8 cellular contexts compared by ENCODE assay signal in the genomic region with DNA sequence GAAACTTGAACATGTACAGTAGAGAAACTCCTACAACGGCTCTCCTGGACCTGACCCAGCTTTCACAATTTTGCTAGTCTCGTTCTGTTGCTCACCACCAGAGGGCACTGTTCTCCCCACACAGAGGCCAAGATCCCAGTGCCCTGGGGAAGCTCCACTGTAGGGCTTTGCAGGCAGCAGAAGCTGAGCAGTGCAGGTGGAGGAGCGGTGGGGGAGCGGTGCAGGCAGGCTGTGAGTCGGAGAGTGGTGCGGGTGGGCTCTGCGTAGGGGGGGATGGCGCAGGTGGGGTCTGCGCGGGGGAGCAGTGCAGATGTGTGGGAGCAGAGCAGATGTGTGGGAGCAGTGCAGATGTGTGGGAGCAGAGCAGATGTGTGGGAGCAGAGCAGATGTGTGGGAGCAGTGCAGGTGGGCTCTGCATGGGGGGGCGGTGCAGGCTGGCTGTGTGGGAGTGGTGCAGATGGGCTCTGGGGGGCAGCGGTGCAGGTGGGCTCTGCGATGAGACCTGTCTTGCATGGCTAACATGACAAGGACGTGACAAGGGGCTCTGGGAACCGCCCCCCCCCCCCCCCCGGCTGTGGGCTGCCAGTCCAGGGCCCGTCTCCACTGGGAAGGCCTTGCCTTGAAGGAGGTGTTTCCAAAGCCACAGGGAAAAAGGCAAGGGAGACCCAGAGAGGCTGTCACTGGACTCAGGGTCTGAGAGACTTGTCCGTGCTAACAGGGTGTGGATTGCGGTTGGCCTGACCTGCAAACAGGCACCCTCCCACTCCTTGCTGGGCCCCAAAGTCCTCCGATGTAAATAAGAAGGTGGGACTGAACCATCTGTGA. TPM values are rescaled to one million over a fixed set of nuclear protein-coding genes. Genes with fewer than 3 reads are reported as not detected.
DNase-seq lines count a peak whose midpoint lies in the region; ATAC-seq, FAIRE-seq and TF ChIP-seq lines count a peak whose summit lies in the region.

No MANE protein-coding gene starts in this region.

- no peaks in the 10 kb centered on the region for H3K27me3 ChIP-seq in mammary epithelial cell (ENCODE audit: insufficient read depth, low read length)

- BruUV-seq in mammary epithelial cell (replicated peaks; lab: Mats Ljungman, UMichigan): no TSS peak

- no peaks in the 10 kb centered on the region for H3K79me2 ChIP-seq in mammary epithelial cell (ENCODE audit: insufficient read depth, low read length)

- TF ChIP-seq EP300 in A549 (IDR thresholded peaks at IDR 0.05): no peak

- dilution Hi-C loops in mammary epithelial cell (cut with HindIII; ENCODE audit: low sequenced_read_pairs): no loop called here

- no peak overlapping the region for H3K27ac Mint-ChIP-seq in WTC11

- TF ChIP-seq CTCF in A549 (IDR thresholded peaks at IDR 0.05) (peak; percentile 95), WTC11 (IDR thresholded peaks at IDR 0.05) (peak; percentile 89), mammary epithelial cell (conservative IDR thresholded peaks at IDR 0.05 in 1 of 2, IDR thresholded peaks at IDR 0.05 in 1 of 2; ENCODE audit: extremely low read depth in 1 of 2, insufficient read depth in 1 of 2, low read depth in 1 of 2, low read length in 2 of 2) (peak; percentile 79 to 92)

- peaks cover 4% of the 10 kb centered on the region for H3K9me3 Mint-ChIP-seq in WTC11

- 0 out of 3 replicates have a peak, but pooled peaks cover under 1% of the 10 kb centered on the region for H3K9me3 ChIP-seq in A549
- no peaks in the 10 kb centered on the region for H3K9me3 ChIP-seq in mammary epithelial cell (replicated peaks; ENCODE audit: insufficient read depth, low read length)

- no peak overlapping the region for H3K27ac ChIP-seq in A549
- H3K27ac ChIP-seq in mammary epithelial cell (ENCODE audit: insufficient read depth, low read depth, low read length): no peak overlapping the region

- H3K4me3 Mint-ChIP-seq in WTC11: no peak overlapping the region

- H3K4me2 ChIP-seq in A549 (peak overlapping the region; percentile 38), mammary epithelial cell (ENCODE audit: insufficient read depth, low read depth, low read length) (no peak overlapping the region)

- intact Hi-C loops in mammary epithelial cell (cut with micrococcal nuclease): loop anchor here (1.0 to 2.0 kb wide), 8 partner anchors 24 to 596 kb away; no protein-coding TSS in a partner anchor

- no peaks in the 10 kb centered on the region for H3K36me3 Mint-ChIP-seq in WTC11

- H3K4me1 ChIP-seq in A549 (peaks cover 4% of the 10 kb centered on the region; the same call in 1 of the 3 replicates), mammary epithelial cell (ENCODE audit: insufficient read depth, low read length) (no peaks in the 10 kb centered on the region)

- WGBS in A549 (ENCODE audit: missing lambda C conversion rate): 44% methylated on average over 13 of the region's 20 CpGs
- WGBS in mammary epithelial cell (ENCODE audit: low coverage, missing lambda C conversion rate): 65% methylated on average over 7 of the region's 20 CpGs

- no peak overlapping the region for H3K4me3 ChIP-seq in A549
- H3K4me3 ChIP-seq in mammary epithelial cell (replicated peaks in 1 of 3; ENCODE audit: insufficient read depth in 1 of 3, low read depth in 2 of 3, low read length in 3 of 3): no peak overlapping the region

- H3K4me1 Mint-ChIP-seq in WTC11: peaks cover 18% of the 10 kb centered on the region

- POLR2A ChIA-PET in A549 (lab: Yijun Ruan, JAX) (interaction anchor here (0.6 to 2.1 kb wide), 6 partner anchors 24 to 1272 kb away, joined by 3 to 12 read pairs (median 4); a partner anchor contains a TSS), WTC11 (lab: Charles Lee) (interaction anchor here (1.0 to 1.5 kb wide), 3 partner anchors 15 to 47 kb away, joined by 3 to 4 read pairs (median 4); no protein-coding TSS in a partner anchor)

- in situ Hi-C loops in mammary epithelial cell (cut with MboI; ENCODE audit: low sequenced_read_pairs in 2 of 2): loop anchor here (10.0 to 25.0 kb wide), 3 partner anchors 332 to 589 kb away; no protein-coding TSS in a partner anchor

- peak; percentile 99 for FAIRE-seq in A549 (lab: Jason Lieb, UNC)

- H3K9ac ChIP-seq in mammary epithelial cell (ENCODE audit: insufficient read depth, low read length): no peak overlapping the region

- peak; percentile 81 to 85 for TF ChIP-seq RAD21 in A549 (conservative IDR thresholded peaks at IDR 0.05 in 1 of 2, IDR thresholded peaks at IDR 0.05 in 1 of 2)

- TF ChIP-seq POLR2A in A549 (IDR thresholded peaks at IDR 0.05; ENCODE audit: low read length): no peak

- H3K27me3 Mint-ChIP-seq in WTC11 (ENCODE audit: low read depth): peaks cover 14% of the 10 kb centered on the region

- CTCF ChIA-PET in A549 (lab: Yijun Ruan, JAX): interaction anchor here (0.5 to 27.5 kb wide), 80 partner anchors 8 to 671 kb away, joined by 3 to 612 read pairs (median 4); a partner anchor contains a TSS
- CTCF ChIA-PET in WTC11 (lab: Charles Lee): interaction anchor here (0.5 to 5.9 kb wide), 68 partner anchors 8 to 645 kb away, joined by 3 to 166 read pairs (median 4); a partner anchor contains a TSS
- CTCF ChIA-PET in mammary epithelial cell (lab: Charles Lee; ENCODE audit: low non-redundant PET): interaction anchor here (0.6 to 2.4 kb wide), 6 partner anchors 12 to 425 kb away, joined by 3 to 23 read pairs (median 8); no protein-coding TSS in a partner anchor

- peak; percentile 88 to 95 for DNase-seq in A549 (ENCODE audit: low read depth in 1 of 2, low spot score in 1 of 2)
- peak; percentile 94 for DNase-seq in NCI-H2227 treated with DMSO at 0.1 percent for 48 hours (lab: John Stamatoyannopoulos, UW)
- peak; percentile 83 for DNase-seq in WTC11 (ENCODE audit: low spot score)
- DNase-seq in mammary epithelial cell: peak; percentile 71
- DNase-seq in islet precursor cell: peak; percentile 94
- DNase-seq in stimulated activated CD4-positive, alpha-beta T cell treated with anti-CD3 and anti-CD28 coated beads, Interleukin-1b, Interleukin-23, amount 100 ng/mL, for 4 hours (ENCODE audit: low read depth in 2 of 2): peak; percentile 43 to 68

- ATAC-seq in A549 (peak; percentile 94 to 96), GM18520 (IDR thresholded peaks at IDR 0.05; ENCODE audit: unreplicated experiment) (peak; percentile 50), HG03108 (IDR thresholded peaks at IDR 0.05; ENCODE audit: unreplicated experiment) (peak; percentile 78), WTC11 (peak; percentile 97)

- no peaks in the 10 kb centered on the region for H4K20me1 ChIP-seq in mammary epithelial cell (ENCODE audit: insufficient read depth, low read length)

- no peaks in the 10 kb centered on the region for H3K36me3 ChIP-seq in mammary epithelial cell (ENCODE audit: insufficient read depth, low read length)

- H2AFZ ChIP-seq in mammary epithelial cell (ENCODE audit: low read depth, low read length): no peak overlapping the region

TF ChIP-seq in A549, 52 proteins besides CTCF, POLR2A, EP300 and RAD21:
- peak; percentile 94 for TF ChIP-seq SMC3 (IDR thresholded peaks at IDR 0.05)
- no peak for TF ChIP-seq MYC (IDR thresholded peaks at IDR 0.05; ENCODE audit: borderline replicate concordance, low read length)

TF ChIP-seq in WTC11, 78 proteins besides CTCF, POLR2A, EP300 and RAD21 (continues in another document):
- TF ChIP-seq ZBTB21 (CRISPR knock-in tag; IDR thresholded peaks at IDR 0.05; ENCODE audit: borderline replicate concordance) (no peak), OVOL2 (CRISPR knock-in tag; IDR thresholded peaks at IDR 0.05; ENCODE audit: borderline replicate concordance) (no peak)
- TF ChIP-seq, protein P1, sequence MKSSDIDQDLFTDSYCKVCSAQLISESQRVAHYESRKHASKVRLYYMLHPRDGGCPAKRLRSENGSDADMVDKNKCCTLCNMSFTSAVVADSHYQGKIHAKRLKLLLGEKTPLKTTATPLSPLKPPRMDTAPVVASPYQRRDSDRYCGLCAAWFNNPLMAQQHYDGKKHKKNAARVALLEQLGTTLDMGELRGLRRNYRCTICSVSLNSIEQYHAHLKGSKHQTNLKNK (CRISPR knock-in tag; IDR thresholded peaks at IDR 0.05): no peak
- TF ChIP-seq, protein P2, sequence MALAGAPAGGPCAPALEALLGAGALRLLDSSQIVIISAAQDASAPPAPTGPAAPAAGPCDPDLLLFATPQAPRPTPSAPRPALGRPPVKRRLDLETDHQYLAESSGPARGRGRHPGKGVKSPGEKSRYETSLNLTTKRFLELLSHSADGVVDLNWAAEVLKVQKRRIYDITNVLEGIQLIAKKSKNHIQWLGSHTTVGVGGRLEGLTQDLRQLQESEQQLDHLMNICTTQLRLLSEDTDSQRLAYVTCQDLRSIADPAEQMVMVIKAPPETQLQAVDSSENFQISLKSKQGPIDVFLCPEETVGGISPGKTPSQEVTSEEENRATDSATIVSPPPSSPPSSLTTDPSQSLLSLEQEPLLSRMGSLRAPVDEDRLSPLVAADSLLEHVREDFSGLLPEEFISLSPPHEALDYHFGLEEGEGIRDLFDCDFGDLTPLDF (CRISPR knock-in tag; IDR thresholded peaks at IDR 0.05): no peak

RNA-seq across cellular contexts. Expression of a gene that starts 7.3 kb away (rescaled TPM):
- polyA plus RNA-seq in A549 (2011; rRNA removed) (0.53 and 0.68 TPM in 2 replicates), A549 (2017; fragmentation: RNase III; extraction: RNeasy Plus Mini Kit Qiagen cat#74134 plus additional on column Dnase treatment) (0.64 to 1.2 TPM (median 1.1 TPM) in 3 replicates), mammary epithelial cell (0.26 TPM)
- 0.41 and 0.87 TPM in 2 replicates for polyA plus RNA-seq in A549 (2012; cell fraction: cytosol; rRNA removed)
- polyA plus RNA-seq in A549 (2012; cell fraction: nucleus; rRNA removed): 0.48 and 0.71 TPM in 2 replicates
- polyA minus RNA-seq in A549 (2011; rRNA and poly(A)+ RNA removed): 0.17 and 1.2 TPM in 2 replicates
- total RNA-seq in WTC11 (2021) (0.85 to 1.2 TPM (median 1.1 TPM) in 3 replicates), mammary epithelial cell (1 to 10 TPM in 1 of 2 donors, under 1 TPM in 1; 0.73 to 3.5 TPM)
- not detected for polyA minus RNA-seq in mammary epithelial cell

RNA-seq across cellular contexts. Expression of a gene that starts 29.5 kb away (rescaled TPM):
- polyA plus RNA-seq in A549 (2011; rRNA removed) (8.2 and 10.0 TPM in 2 replicates), A549 (2017; fragmentation: RNase III; extraction: RNeasy Plus Mini Kit Qiagen cat#74134 plus additional on column Dnase treatment) (2.4 to 3.0 TPM (median 2.8 TPM) in 3 replicates), mammary epithelial cell (7.7 TPM)
- 6.4 and 7.0 TPM in 2 replicates for polyA plus RNA-seq in A549 (2012; cell fraction: cytosol; rRNA removed)
- polyA plus RNA-seq in A549 (2012; cell fraction: nucleus; rRNA removed): 7.4 and 8.3 TPM in 2 replicates
- 13.2 and 22.4 TPM in 2 replicates for polyA minus RNA-seq in A549 (2011; rRNA and poly(A)+ RNA removed)
- total RNA-seq in WTC11 (2021) (8.8 to 14.4 TPM (median 13.7 TPM) in 3 replicates), mammary epithelial cell (1 to 10 TPM; 5.9 to 7.8 TPM)
- 36.0 TPM for polyA minus RNA-seq in mammary epithelial cell

RNA-seq across cellular contexts. Expression of a gene that starts 49.7 kb away (rescaled TPM):
- 65.1 and 84.4 TPM in 2 replicates for polyA plus RNA-seq in A549 (2011; rRNA removed)
- 199 and 238 TPM in 2 replicates for polyA plus RNA-seq in A549 (2012; cell fraction: cytosol; rRNA removed)
- polyA plus RNA-seq in A549 (2012; cell fraction: nucleus; rRNA removed): 130 and 275 TPM in 2 replicates
- polyA plus RNA-seq in A549 (2017; fragmentation: RNase III; extraction: RNeasy Plus Mini Kit Qiagen cat#74134 plus additional on column Dnase treatment): 111 to 150 TPM (median 121 TPM) in 3 replicates
- 37.3 and 46.5 TPM in 2 replicates for polyA minus RNA-seq in A549 (2011; rRNA and poly(A)+ RNA removed)
- 119 to 129 TPM (median 126 TPM) in 3 replicates for total RNA-seq in WTC11 (2021)
- 100 to 1,000 TPM in 1 of 2 donors, 1 to 10 TPM in 1; 4.0 to 103 TPM for total RNA-seq in mammary epithelial cell
- polyA plus RNA-seq in mammary epithelial cell: 79.1 TPM
- polyA minus RNA-seq in mammary epithelial cell: 173 TPM
